In genomic region chr19:33703438-33703750, GRCh38 we compare ENCODE assay signal across 17 cellular contexts.
DNase-seq lines count a peak whose midpoint lies in the region; ATAC-seq and TF ChIP-seq lines count a peak whose summit lies in the region.
"Had no signal": no experiment of that assay in that cellular context is flagged by ENCODE, and none has a peak within 500 bp of the region (broad histone marks: within the 10 kb centered on the region; RNA-seq: fewer than 3 reads in every experiment).

No MANE protein-coding gene starts in this region.

- no peaks in the 10 kb centered on the region for H3K79me1 ChIP-seq in neuronal stem cell (ENCODE audit: low read depth, low read length)

- no peak overlapping the region for H3K4me3 ChIP-seq in WERI-Rb-1 (ENCODE audit: low read depth, low read length)
- H3K4me3 ChIP-seq in neuronal stem cell (ENCODE audit: low read length in 2 of 2) = no peak overlapping the region
- no peak overlapping the region for H3K4me3 ChIP-seq in aorta (ENCODE audit: low read length in 2 of 2)
- H3K4me3 ChIP-seq: BLaER1 treated with 17β-estradiol and CSF1 and Interleukin-3, amounts not matched to agents 10 nM and 100 nM; GM12878 had no signal

- no peak overlapping the region for H3K14ac ChIP-seq in neuronal stem cell (ENCODE audit: low read length)

- no peak overlapping the region for H2BK120ac ChIP-seq in neuronal stem cell (ENCODE audit: low read depth, low read length)

- no TSS peak for BruUV-seq in MCF 10A (replicated peaks; lab: Mats Ljungman, UMichigan)

- H4K91ac ChIP-seq in neuronal stem cell (ENCODE audit: low read depth, low read length, poor library complexity) = no peak overlapping the region

- no peak for TF ChIP-seq CTCF in WERI-Rb-1 (IDR thresholded peaks at IDR 0.05; ENCODE audit: low read depth, low read length)
- no peak for TF ChIP-seq CTCF in MCF 10A (IDR thresholded peaks at IDR 0.05; ENCODE audit: unreplicated experiment)

- H2BK5ac ChIP-seq in neuronal stem cell (ENCODE audit: low read length) = no peak overlapping the region

- H3K4me1 ChIP-seq in neuronal stem cell (ENCODE audit: control insufficient read depth in 2 of 2, insufficient read depth in 1 of 2, low read depth in 1 of 2, low read length in 2 of 2) (no peaks in the 10 kb centered on the region), aorta (ENCODE audit: control insufficient read depth in 1 of 2, insufficient read depth in 2 of 2, low read length in 2 of 2) (no peaks in the 10 kb centered on the region)
- H3K4me1 ChIP-seq: BLaER1 treated with 17β-estradiol and CSF1 and Interleukin-3, amounts not matched to agents 10 nM and 100 nM had no signal

- H3K9me3 ChIP-seq in WERI-Rb-1 (ENCODE audit: severe bottlenecking) (no peaks in the 10 kb centered on the region), neuronal stem cell (replicated peaks in 1 of 2; ENCODE audit: control insufficient read depth in 2 of 2, insufficient read depth in 1 of 2, low read depth in 1 of 2, low read length in 2 of 2) (no peaks in the 10 kb centered on the region), aorta (ENCODE audit: control insufficient read depth, low read length) (no peaks in the 10 kb centered on the region)
- H3K9me3 ChIP-seq: BLaER1 treated with 17β-estradiol and CSF1 and Interleukin-3, amounts not matched to agents 10 nM and 100 nM had no signal

- H2AFZ ChIP-seq in neuronal stem cell (ENCODE audit: low read length) = no peak overlapping the region

- no CpG with 5 or more reads among the region's 11 CpGs for WGBS in neuronal stem cell (ENCODE audit: extremely low coverage in 2 of 2, insufficient read length in 2 of 2, insufficient replicate concordance in 1 of 2), 2 donors
- 81 to 82% methylated on average over 11 of the region's 11 CpGs for WGBS in aorta, 2 donors

- H2AK5ac ChIP-seq in neuronal stem cell (ENCODE audit: low read depth, low read length) = peak overlapping the region; percentile 81

- no peak for ATAC-seq in aorta (ENCODE audit: low FRiP score)
- ATAC-seq: GM12878 had no signal

- H3K27ac Mint-ChIP-seq in MCF 10A (ENCODE audit: low read depth, unreplicated experiment) = no peak overlapping the region
- H3K27ac Mint-ChIP-seq: CD4-positive, alpha-beta T cell had no signal

- H3K4ac ChIP-seq in neuronal stem cell (ENCODE audit: low read length) = no peak overlapping the region

- POLR2A ChIA-PET in MCF 10A (lab: Yijun Ruan, JAX) = no interaction called here

- CTCF ChIA-PET in MCF 10A (lab: Yijun Ruan, JAX) = no interaction called here

- H3K9ac ChIP-seq in neuronal stem cell (ENCODE audit: low read depth, low read length, poor library complexity) = no peak overlapping the region
- H3K9ac ChIP-seq: BLaER1 treated with 17β-estradiol and CSF1 and Interleukin-3, amounts not matched to agents 10 nM and 100 nM had no signal

- H4K8ac ChIP-seq in neuronal stem cell (ENCODE audit: low read depth, low read length) = no peak overlapping the region

- 0 out of 2 replicates have a peak overlapping the region, but pooled peaks have one; percentile 8 for H3K27ac ChIP-seq in WERI-Rb-1
- H3K27ac ChIP-seq in neuronal stem cell (replicated peaks; ENCODE audit: low read length) = no peak overlapping the region
- H3K27ac ChIP-seq in aorta (ENCODE audit: low read depth in 1 of 2, low read length in 2 of 2) = no peak overlapping the region
- H3K27ac ChIP-seq: BLaER1 treated with 17β-estradiol and CSF1 and Interleukin-3, amounts not matched to agents 10 nM and 100 nM had no signal

- no peak overlapping the region for H2BK15ac ChIP-seq in neuronal stem cell (ENCODE audit: low read length)

- H2BK12ac ChIP-seq in neuronal stem cell (ENCODE audit: low read length) = no peak overlapping the region

- no peak overlapping the region for H3K18ac ChIP-seq in neuronal stem cell (ENCODE audit: low read length)

- H3K4me2 ChIP-seq in neuronal stem cell (ENCODE audit: insufficient read depth, low read length, poor library complexity, severe bottlenecking) = no peak overlapping the region
- H3K4me2 ChIP-seq: BLaER1 treated with 17β-estradiol and CSF1 and Interleukin-3, amounts not matched to agents 10 nM and 100 nM had no signal

- H3K4me3 Mint-ChIP-seq in MCF 10A (ENCODE audit: unreplicated experiment) = no peak overlapping the region
- H3K4me3 Mint-ChIP-seq: CD4-positive, alpha-beta T cell had no signal

- H3K9me3 Mint-ChIP-seq in MCF 10A (ENCODE audit: unreplicated experiment) = peaks cover 14% of the 10 kb centered on the region
- H3K9me3 Mint-ChIP-seq: CD4-positive, alpha-beta T cell had no signal

- DNase-seq in activated effector memory CD4-positive, alpha-beta T cell treated with anti-CD3 and anti-CD28 coated beads, Interleukin-2, amount 50 U/mL, for 16 hours = peak; percentile 55
- no peak for DNase-seq in activated effector memory CD4-positive, alpha-beta T cell treated with Interleukin-2 at 50 U/mL for 16 hours
- no peak for DNase-seq in WERI-Rb-1
- no peak for DNase-seq in neuronal stem cell (ENCODE audit: low spot score)
- DNase-seq in aorta = peak; percentile 7 to 46
- DNase-seq in Ammon's horn (ENCODE audit: low spot score) = no peak
- DNase-seq in MCF 10A (ENCODE audit: unreplicated experiment) = no peak
- DNase-seq in amygdala (lab: John Stamatoyannopoulos, UW) = no peak
- DNase-seq: 8988T; AML-193; Calu3; CD4-positive, alpha-beta T cell; DMS79; GOT3; HCEC 1CT had no signal

- no peaks in the 10 kb centered on the region for H3K27me3 Mint-ChIP-seq in MCF 10A (ENCODE audit: insufficient read depth, unreplicated experiment)

- no peaks in the 10 kb centered on the region for H3K36me3 Mint-ChIP-seq in MCF 10A (ENCODE audit: insufficient read depth, unreplicated experiment)

- H3K4me1 Mint-ChIP-seq in MCF 10A (ENCODE audit: insufficient read depth, unreplicated experiment) = no peaks in the 10 kb centered on the region

- H3K27me3 ChIP-seq in WERI-Rb-1 (ENCODE audit: insufficient read depth, low read depth, severe bottlenecking) (no peaks in the 10 kb centered on the region), neuronal stem cell (ENCODE audit: control insufficient read depth in 3 of 3, insufficient read depth in 3 of 3, low read depth in 1 of 3, low read length in 3 of 3) (no peaks in the 10 kb centered on the region), aorta (ENCODE audit: control insufficient read depth in 1 of 2, insufficient read depth in 2 of 2, low read length in 1 of 2) (no peaks in the 10 kb centered on the region)
- H3K27me3 ChIP-seq: BLaER1 treated with 17β-estradiol and CSF1 and Interleukin-3, amounts not matched to agents 10 nM and 100 nM had no signal

- H3K23ac ChIP-seq in neuronal stem cell (ENCODE audit: low read depth, low read length, poor library complexity) = no peak overlapping the region

- H3K36me3 ChIP-seq in WERI-Rb-1 (no peaks in the 10 kb centered on the region), neuronal stem cell (replicated peaks in 1 of 2; ENCODE audit: control insufficient read depth in 2 of 2, insufficient read depth in 2 of 2, low read length in 2 of 2) (no peaks in the 10 kb centered on the region), aorta (ENCODE audit: control insufficient read depth in 1 of 2, insufficient read depth in 2 of 2, low read length in 1 of 2) (no peaks in the 10 kb centered on the region)
- H3K36me3 ChIP-seq: BLaER1 treated with 17β-estradiol and CSF1 and Interleukin-3, amounts not matched to agents 10 nM and 100 nM had no signal

- intact Hi-C loops in aorta (cut with DNase I) = no loop called here
- intact Hi-C loops in MCF 10A (cut with micrococcal nuclease) = no loop called here

Comparison
In these comparisons a context has a peak if more than half of its experiments do, and no peak if none do; other contexts are left out.
1. DNase-seq: peak in activated effector memory CD4-positive, alpha-beta T cell treated with anti-CD3 and anti-CD28 coated beads, Interleukin-2, amount 50 U/mL, for 16 hours (single experiment) and aorta (2 of 2); none in activated effector memory CD4-positive, alpha-beta T cell treated with Interleukin-2 at 50 U/mL for 16 hours (single experiment), WERI-Rb-1 (single experiment), neuronal stem cell (single experiment), Ammon's horn (single experiment), MCF 10A (single experiment) and amygdala (0 of 56).